26 cellular contexts compared by ENCODE assay signal in genomic region chr22:28379075-28379806, GRCh38.
DNase-seq lines count a peak whose midpoint lies in the region; ATAC-seq and TF ChIP-seq lines count a peak whose summit lies in the region.
"Had no signal": no experiment of that assay in that cellular context is flagged by ENCODE, and none has a peak within 500 bp of the region (broad histone marks: within the 10 kb centered on the region; RNA-seq: fewer than 3 reads in every experiment).

No MANE protein-coding gene starts in this region.

- H3K27ac Mint-ChIP-seq in T-helper 2 cell treated with Interferon-gamma antibody and Interleukin-4, amounts not matched to agents 5 μg/mL and 100 μg/mL, for 36 hours = peak overlapping the region; percentile 32
- H3K27ac Mint-ChIP-seq: activated naive CD8-positive, alpha-beta T cell treated with anti-CD3 and anti-CD28 coated beads, Interleukin-2, amount 10 ng/mL, durations not matched to agents 7 days and 5 days; effector memory CD8-positive, alpha-beta T cell; stimulated activated memory B cell treated with anti-CD40 and anti-IgM and Interleukin-4, amounts not matched to agents 10 μg/mL and 1 μg/mL and 100 μg/mL, for 72 hours had no signal

- H3K9me3 ChIP-seq in Loucy (ENCODE audit: insufficient read depth, low read depth, low read length) = no peaks in the 10 kb centered on the region
- no peaks in the 10 kb centered on the region for H3K9me3 ChIP-seq in A673 (ENCODE audit: low read depth, low read length, poor library complexity, severe bottlenecking)
- no peaks in the 10 kb centered on the region for H3K9me3 ChIP-seq in Karpas-422 (ENCODE audit: low read length)
- H3K9me3 ChIP-seq: BE2C, Caco-2, esophagus muscularis mucosa, Peyer's patch, SJCRH30, tibial artery had no signal

- H3K4me3 Mint-ChIP-seq in T-helper 2 cell treated with Interferon-gamma antibody and Interleukin-4, amounts not matched to agents 5 μg/mL and 100 μg/mL, for 36 hours = no peak overlapping the region
- H3K4me3 Mint-ChIP-seq: activated naive CD8-positive, alpha-beta T cell treated with anti-CD3 and anti-CD28 coated beads, Interleukin-2, amount 10 ng/mL, durations not matched to agents 7 days and 5 days; effector memory CD8-positive, alpha-beta T cell; stimulated activated memory B cell treated with anti-CD40 and anti-IgM and Interleukin-4, amounts not matched to agents 10 μg/mL and 1 μg/mL and 100 μg/mL, for 72 hours had no signal

- H3K4me1 Mint-ChIP-seq in T-helper 2 cell treated with Interferon-gamma antibody and Interleukin-4, amounts not matched to agents 5 μg/mL and 100 μg/mL, for 36 hours (ENCODE audit: low read depth) = peaks cover 26% of the 10 kb centered on the region
- H3K4me1 Mint-ChIP-seq: stimulated activated memory B cell treated with anti-CD40 and anti-IgM and Interleukin-4, amounts not matched to agents 10 μg/mL and 1 μg/mL and 100 μg/mL, for 72 hours had no signal

- DNase-seq in activated CD4-positive, CD25-positive, alpha-beta regulatory T cell (lab: John Stamatoyannopoulos, UW) = no peak
- DNase-seq in T-helper 2 cell treated with Interferon-gamma antibody and Interleukin-4, amounts not matched to agents 5 μg/mL and 100 μg/mL, for 36 hours (ENCODE audit: low spot score) = no peak
- DNase-seq in left lobe of liver (ENCODE audit: low spot score) = no peak
- no peak for DNase-seq in foreskin keratinocyte
- DNase-seq in A673 (ENCODE audit: low spot score) = no peak
- no peak for DNase-seq in Karpas-422
- DNase-seq: activated effector memory CD4-positive, alpha-beta T cell treated with Interleukin-2 at 50 U/mL for 16 hours; activated naive CD8-positive, alpha-beta T cell treated with anti-CD3 and anti-CD28 coated beads, Interleukin-2, amount 10 ng/mL, durations not matched to agents 7 days and 5 days; BE2C; Caco-2; DND-41; effector memory CD8-positive, alpha-beta T cell; NCI-H2081; NCI-H82; Peyer's patch; SJCRH30; small intestine; stimulated activated CD4-positive, alpha-beta T cell treated with anti-CD3 and anti-CD28 coated beads, Interleukin-2, amount 100 ng/mL, for 24 hours; tibial artery had no signal

- TF ChIP-seq CTCF in Loucy (conservative IDR thresholded peaks at IDR 0.05; ENCODE audit: low read length) (no peak), foreskin keratinocyte (conservative IDR thresholded peaks at IDR 0.05) (no peak), A673 (conservative IDR thresholded peaks at IDR 0.05; ENCODE audit: low read depth, low read length) (no peak)

- POLR2A ChIA-PET in A673 (lab: Charles Lee; ENCODE audit: low non-redundant PET) = interaction anchor here (0.5 kb wide), 1 partner anchor 391 kb away, joined by 3 read pairs; no protein-coding TSS in a partner anchor

- no peaks in the 10 kb centered on the region for H3K27me3 ChIP-seq in Loucy (ENCODE audit: insufficient read depth, low read length, poor library complexity, severe bottlenecking)
- no peaks in the 10 kb centered on the region for H3K27me3 ChIP-seq in foreskin keratinocyte
- H3K27me3 ChIP-seq in A673 (replicated peaks; ENCODE audit: insufficient read depth, low read depth, low read length, poor library complexity) = no peaks in the 10 kb centered on the region
- no peaks in the 10 kb centered on the region for H3K27me3 ChIP-seq in Karpas-422 (ENCODE audit: low read length)
- H3K27me3 ChIP-seq: BE2C, esophagus muscularis mucosa, Peyer's patch, SJCRH30, tibial artery had no signal

- H3K4me2 ChIP-seq in Loucy (ENCODE audit: low read depth, low read length, poor library complexity, severe bottlenecking) (peak overlapping the region; percentile 56), Karpas-422 (ENCODE audit: low read depth, low read length, poor library complexity, severe bottlenecking) (no peak overlapping the region)

- no peak overlapping the region for H3K9ac ChIP-seq in Loucy (ENCODE audit: low read depth, low read length, poor library complexity, severe bottlenecking)
- H3K9ac ChIP-seq in Karpas-422 (ENCODE audit: low read length) = no peak overlapping the region

- H3K9me3 Mint-ChIP-seq in T-helper 2 cell treated with Interferon-gamma antibody and Interleukin-4, amounts not matched to agents 5 μg/mL and 100 μg/mL, for 36 hours = no peaks in the 10 kb centered on the region
- H3K9me3 Mint-ChIP-seq: effector memory CD8-positive, alpha-beta T cell; T-helper 1 cell treated with Interleukin-12 subunit alpha and Interleukin-12 subunit beta and Interleukin-4 antibody, amounts not matched to agents 30 μg/mL and 1 μg/mL, for 36 hours had no signal

- no peaks in the 10 kb centered on the region for H3K27me3 Mint-ChIP-seq in T-helper 2 cell treated with Interferon-gamma antibody and Interleukin-4, amounts not matched to agents 5 μg/mL and 100 μg/mL, for 36 hours (ENCODE audit: low read depth)
- H3K27me3 Mint-ChIP-seq: activated naive CD8-positive, alpha-beta T cell treated with anti-CD3 and anti-CD28 coated beads, Interleukin-2, amount 10 ng/mL, durations not matched to agents 7 days and 5 days; stimulated activated memory B cell treated with anti-CD40 and anti-IgM and Interleukin-4, amounts not matched to agents 10 μg/mL and 1 μg/mL and 100 μg/mL, for 72 hours had no signal

- intact Hi-C loops in A673 (cut with micrococcal nuclease; ENCODE audit: unreplicated experiment) = no loop called here

- H3K36me3 ChIP-seq in Loucy (ENCODE audit: insufficient read depth, low read length) (no peaks in the 10 kb centered on the region), A673 (ENCODE audit: insufficient read depth, low read length, poor library complexity, severe bottlenecking) (no peaks in the 10 kb centered on the region), Karpas-422 (ENCODE audit: insufficient read depth, low read length) (no peaks in the 10 kb centered on the region)
- H3K36me3 ChIP-seq: BE2C, esophagus muscularis mucosa, Peyer's patch, SJCRH30, tibial artery had no signal

- H3K9me2 ChIP-seq in Loucy (replicated peaks; ENCODE audit: low read depth, low read length) (no peaks in the 10 kb centered on the region), Karpas-422 (replicated peaks; ENCODE audit: insufficient read depth, low read length) (no peaks in the 10 kb centered on the region)

- H3K79me2 ChIP-seq in Loucy (ENCODE audit: insufficient read depth, low read length) (peaks cover 94% of the 10 kb centered on the region), Karpas-422 (ENCODE audit: low read length) (no peaks in the 10 kb centered on the region)

- H3K4me1 ChIP-seq in Loucy (ENCODE audit: insufficient read depth, low read length, poor library complexity, severe bottlenecking) = peaks cover 25% of the 10 kb centered on the region
- no peaks in the 10 kb centered on the region for H3K4me1 ChIP-seq in foreskin keratinocyte
- H3K4me1 ChIP-seq in A673 (ENCODE audit: insufficient read depth, low read length, poor library complexity, severe bottlenecking) = peaks cover 43% of the 10 kb centered on the region
- H3K4me1 ChIP-seq in Karpas-422 (ENCODE audit: low read length) = no peaks in the 10 kb centered on the region
- H3K4me1 ChIP-seq: SJCRH30 had no signal

- ATAC-seq in activated CD4-positive, CD25-positive, alpha-beta regulatory T cell treated with anti-CD3 and anti-CD28 coated beads, Interleukin-2, amount 50 U/mL, for 24 hours = peak; percentile 60 to 76
- ATAC-seq in left lobe of liver (peak; percentile 77), foreskin keratinocyte (no peak)
- ATAC-seq: effector memory CD8-positive, alpha-beta T cell; HCT116; stimulated activated memory B cell treated with anti-CD40 and anti-IgM and Interleukin-4, amounts not matched to agents 10 μg/mL and 1 μg/mL and 100 μg/mL, for 72 hours had no signal

- H3K4me3 ChIP-seq in Loucy (ENCODE audit: low read length, poor library complexity, severe bottlenecking) (peak overlapping the region; percentile 37), A673 (ENCODE audit: low read depth, low read length, poor library complexity, severe bottlenecking) (no peak overlapping the region), Karpas-422 (ENCODE audit: low read length) (no peak overlapping the region)
- H3K4me3 ChIP-seq: esophagus muscularis mucosa, Peyer's patch, SJCRH30, tibial artery had no signal

- no TSS peak for BruUV-seq in A673 (replicated peaks; lab: Mats Ljungman, UMichigan)

- H2AFZ ChIP-seq in Loucy (ENCODE audit: low read length) = no peak overlapping the region
- H2AFZ ChIP-seq in Karpas-422 (ENCODE audit: low read length) = no peak overlapping the region

- CTCF ChIA-PET in A673 (lab: Charles Lee) = no interaction called here

- no peaks in the 10 kb centered on the region for H3F3A ChIP-seq in Loucy (ENCODE audit: low read depth)

- no peaks in the 10 kb centered on the region for H3K36me3 Mint-ChIP-seq in T-helper 2 cell treated with Interferon-gamma antibody and Interleukin-4, amounts not matched to agents 5 μg/mL and 100 μg/mL, for 36 hours (ENCODE audit: low read depth)
- H3K36me3 Mint-ChIP-seq: stimulated activated memory B cell treated with anti-CD40 and anti-IgM and Interleukin-4, amounts not matched to agents 10 μg/mL and 1 μg/mL and 100 μg/mL, for 72 hours had no signal

- H4K20me1 ChIP-seq in Loucy (ENCODE audit: insufficient read depth, low read length, poor library complexity, severe bottlenecking) (peaks cover 52% of the 10 kb centered on the region), Karpas-422 (ENCODE audit: insufficient read depth, low read depth, low read length) (0 out of 2 replicates have a peak, but pooled peaks cover 3% of the 10 kb centered on the region)

- no peak overlapping the region for H3K27ac ChIP-seq in foreskin keratinocyte
- H3K27ac ChIP-seq in A673 (ENCODE audit: low read depth, low read length, poor library complexity, severe bottlenecking) = no peak overlapping the region
- no peak overlapping the region for H3K27ac ChIP-seq in Karpas-422 (ENCODE audit: low read length)
- H3K27ac ChIP-seq: esophagus muscularis mucosa, Peyer's patch, SJCRH30, tibial artery, VCaP had no signal
